ENCODE assay signal across 8 cellular contexts in the genomic region with DNA sequence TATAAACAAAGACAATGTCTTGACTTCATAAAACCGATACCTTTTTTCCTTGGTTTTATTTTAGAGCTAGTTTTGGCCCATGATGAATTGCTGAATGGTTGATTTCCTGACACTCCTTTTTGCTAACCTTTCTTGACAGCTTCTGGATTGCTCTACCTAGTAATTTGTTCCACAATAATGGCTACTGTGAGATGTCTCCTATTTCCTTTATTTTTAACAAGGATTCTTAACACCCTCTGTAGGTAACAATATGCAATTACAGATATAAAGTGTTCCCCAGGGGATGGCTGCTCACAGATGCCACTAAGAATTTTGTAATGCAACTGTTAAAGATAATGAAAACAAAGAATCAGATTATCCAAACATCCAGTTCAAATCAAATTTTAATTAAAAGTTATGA.
A peak's percentile ranks its signal among the peaks of the same experiment; 100 is the strongest.
DNase-seq lines count a peak whose midpoint lies in the region; ATAC-seq and TF ChIP-seq lines count a peak whose summit lies in the region.

No MANE protein-coding gene starts in this region.

- H3K36me3 ChIP-seq in OCI-LY7 (ENCODE audit: insufficient read depth, low read length) (no peaks in the 10 kb centered on the region), esophagus muscularis mucosa (no peaks in the 10 kb centered on the region), osteoblast (ENCODE audit: insufficient read depth, low read length) (no peaks in the 10 kb centered on the region)

- no TSS peak for BruUV-seq in OCI-LY7 (replicated peaks; lab: Mats Ljungman, UMichigan)

- H3K4me1 ChIP-seq in OCI-LY7 (ENCODE audit: insufficient read depth, low read length, poor library complexity, severe bottlenecking) (no peaks in the 10 kb centered on the region), esophagus muscularis mucosa (no peaks in the 10 kb centered on the region), osteoblast (ENCODE audit: insufficient read depth, low read length) (no peaks in the 10 kb centered on the region)

- no peaks in the 10 kb centered on the region for H4K20me1 ChIP-seq in OCI-LY7 (ENCODE audit: insufficient read depth, low read length)
- H4K20me1 ChIP-seq in osteoblast (ENCODE audit: insufficient read depth, low read length) = no peaks in the 10 kb centered on the region

- no peak overlapping the region for H3K4me2 ChIP-seq in OCI-LY7 (ENCODE audit: low read length)
- no peak overlapping the region for H3K4me2 ChIP-seq in osteoblast (ENCODE audit: insufficient read depth, low read length)

- CTCF ChIA-PET in OCI-LY7 (lab: Charles Lee; ENCODE audit: unreplicated experiment) = no interaction called here

- no peaks in the 10 kb centered on the region for H3K9me2 ChIP-seq in OCI-LY7 (ENCODE audit: insufficient read depth, low read length)

- no peaks in the 10 kb centered on the region for H3K79me2 ChIP-seq in OCI-LY7 (ENCODE audit: insufficient read depth, low read depth, low read length)
- no peaks in the 10 kb centered on the region for H3K79me2 ChIP-seq in osteoblast (ENCODE audit: insufficient read depth, low read length)

- TF ChIP-seq CTCF in OCI-LY7 (conservative IDR thresholded peaks at IDR 0.05; ENCODE audit: low read length) (peak; percentile 78), esophagus muscularis mucosa (IDR thresholded peaks at IDR 0.05) (peak; percentile 30 to 42 (median 42)), osteoblast (IDR thresholded peaks at IDR 0.05; ENCODE audit: extremely low read depth, low read depth, low read length) (peak; percentile 40), coronary artery (IDR thresholded peaks at IDR 0.05) (no peak)

- no peak for TF ChIP-seq POLR2A in esophagus muscularis mucosa (IDR thresholded peaks at IDR 0.05; ENCODE audit: low read depth)

- H3K9me3 ChIP-seq in OCI-LY7 (ENCODE audit: low read length) (no peaks in the 10 kb centered on the region), esophagus muscularis mucosa (no peaks in the 10 kb centered on the region), osteoblast (ENCODE audit: low read depth, low read length) (no peaks in the 10 kb centered on the region)

- H3K27me3 ChIP-seq in esophagus muscularis mucosa = no peaks in the 10 kb centered on the region
- peaks cover 3% of the 10 kb centered on the region for H3K27me3 ChIP-seq in osteoblast (ENCODE audit: insufficient read depth, low read length)

- H2AFZ ChIP-seq in OCI-LY7 (ENCODE audit: low read length) (peak overlapping the region; percentile 48; the same call in 1 of the 2 replicates), osteoblast (ENCODE audit: low read length) (no peak overlapping the region)

- POLR2A ChIA-PET in OCI-LY7 (lab: Charles Lee) = interaction anchor here (0.7 kb wide), 1 partner anchor 78 kb away, joined by 4 read pairs; no protein-coding TSS in a partner anchor

- no peak for TF ChIP-seq EP300 in Ishikawa (IDR thresholded peaks at IDR 0.05; ENCODE audit: borderline replicate concordance)
- TF ChIP-seq EP300 in esophagus muscularis mucosa (IDR thresholded peaks at IDR 0.05) = no peak

- intact Hi-C loops in OCI-LY7 (cut with micrococcal nuclease; ENCODE audit: unreplicated experiment) (loop anchor here (10.0 kb wide), 2 partner anchors 247 to 537 kb away; no protein-coding TSS in a partner anchor), esophagus muscularis mucosa (cut with DNase I) (no loop called here)

- no peak overlapping the region for H3K4me3 ChIP-seq in OCI-LY7 (ENCODE audit: low read depth, low read length, poor library complexity, severe bottlenecking)
- no peak overlapping the region for H3K4me3 ChIP-seq in esophagus muscularis mucosa
- no peak overlapping the region for H3K4me3 ChIP-seq in osteoblast (ENCODE audit: insufficient read depth, low read length)
- H3K4me3 ChIP-seq in coronary artery = no peak overlapping the region

- DNase-seq in AG08396 (ENCODE audit: low spot score) (peak; percentile 46), OCI-LY7 (ENCODE audit: low spot score) (peak; percentile 46), esophagus muscularis mucosa (ENCODE audit: extremely low spot score) (no peak), osteoblast (ENCODE audit: insufficient read length, low spot score, missing footprints) (peak; percentile 76), coronary artery (ENCODE audit: low spot score) (no peak)

- peak; percentile 76 for ATAC-seq in GM18498 (IDR thresholded peaks at IDR 0.05; ENCODE audit: unreplicated experiment)
- no peak for ATAC-seq in HG03045 (IDR thresholded peaks at IDR 0.05; ENCODE audit: unreplicated experiment)

- no peak overlapping the region for H3K27ac ChIP-seq in OCI-LY7 (ENCODE audit: low read depth, low read length, poor library complexity, severe bottlenecking)
- no peak overlapping the region for H3K27ac ChIP-seq in esophagus muscularis mucosa (replicated peaks in 1 of 4)
- no peak overlapping the region for H3K27ac ChIP-seq in osteoblast (ENCODE audit: low read depth, low read length)
- H3K27ac ChIP-seq in coronary artery = no peak overlapping the region

- TF ChIP-seq RAD21 in Ishikawa (IDR thresholded peaks at IDR 0.05; ENCODE audit: low read depth) = peak; percentile 64

- 74% methylated on average over 1 of the region's 1 CpG for WGBS in esophagus muscularis mucosa

TF ChIP-seq in Ishikawa, 13 proteins besides CTCF, POLR2A, EP300 and RAD21:
- TF ChIP-seq NFIC (IDR thresholded peaks at IDR 0.05) (no peak), TAF1 (IDR thresholded peaks at IDR 0.05; ENCODE audit: low read depth) (no peak), CREB1 (IDR thresholded peaks at IDR 0.05; ENCODE audit: low read depth) (no peak), EGR1 (IDR thresholded peaks at IDR 0.05) (no peak), FOXM1 (IDR thresholded peaks at IDR 0.05; ENCODE audit: borderline replicate concordance, low read depth) (no peak), TCF12 (IDR thresholded peaks at IDR 0.05; ENCODE audit: low read depth) (no peak), CEBPB (IDR thresholded peaks at IDR 0.05) (no peak), TEAD4 (IDR thresholded peaks at IDR 0.05) (no peak), YY1 (IDR thresholded peaks at IDR 0.05; ENCODE audit: low read depth) (no peak), ZBTB7A (IDR thresholded peaks at IDR 0.05; ENCODE audit: low read depth) (no peak)
- TF ChIP-seq, protein P1, sequence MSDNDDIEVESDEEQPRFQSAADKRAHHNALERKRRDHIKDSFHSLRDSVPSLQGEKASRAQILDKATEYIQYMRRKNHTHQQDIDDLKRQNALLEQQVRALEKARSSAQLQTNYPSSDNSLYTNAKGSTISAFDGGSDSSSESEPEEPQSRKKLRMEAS (IDR thresholded peaks at IDR 0.05) = no peak
- TF ChIP-seq, protein P2, sequence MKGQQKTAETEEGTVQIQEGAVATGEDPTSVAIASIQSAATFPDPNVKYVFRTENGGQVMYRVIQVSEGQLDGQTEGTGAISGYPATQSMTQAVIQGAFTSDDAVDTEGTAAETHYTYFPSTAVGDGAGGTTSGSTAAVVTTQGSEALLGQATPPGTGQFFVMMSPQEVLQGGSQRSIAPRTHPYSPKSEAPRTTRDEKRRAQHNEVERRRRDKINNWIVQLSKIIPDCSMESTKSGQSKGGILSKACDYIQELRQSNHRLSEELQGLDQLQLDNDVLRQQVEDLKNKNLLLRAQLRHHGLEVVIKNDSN (IDR thresholded peaks at IDR 0.05) = no peak
- TF ChIP-seq, protein P3, sequence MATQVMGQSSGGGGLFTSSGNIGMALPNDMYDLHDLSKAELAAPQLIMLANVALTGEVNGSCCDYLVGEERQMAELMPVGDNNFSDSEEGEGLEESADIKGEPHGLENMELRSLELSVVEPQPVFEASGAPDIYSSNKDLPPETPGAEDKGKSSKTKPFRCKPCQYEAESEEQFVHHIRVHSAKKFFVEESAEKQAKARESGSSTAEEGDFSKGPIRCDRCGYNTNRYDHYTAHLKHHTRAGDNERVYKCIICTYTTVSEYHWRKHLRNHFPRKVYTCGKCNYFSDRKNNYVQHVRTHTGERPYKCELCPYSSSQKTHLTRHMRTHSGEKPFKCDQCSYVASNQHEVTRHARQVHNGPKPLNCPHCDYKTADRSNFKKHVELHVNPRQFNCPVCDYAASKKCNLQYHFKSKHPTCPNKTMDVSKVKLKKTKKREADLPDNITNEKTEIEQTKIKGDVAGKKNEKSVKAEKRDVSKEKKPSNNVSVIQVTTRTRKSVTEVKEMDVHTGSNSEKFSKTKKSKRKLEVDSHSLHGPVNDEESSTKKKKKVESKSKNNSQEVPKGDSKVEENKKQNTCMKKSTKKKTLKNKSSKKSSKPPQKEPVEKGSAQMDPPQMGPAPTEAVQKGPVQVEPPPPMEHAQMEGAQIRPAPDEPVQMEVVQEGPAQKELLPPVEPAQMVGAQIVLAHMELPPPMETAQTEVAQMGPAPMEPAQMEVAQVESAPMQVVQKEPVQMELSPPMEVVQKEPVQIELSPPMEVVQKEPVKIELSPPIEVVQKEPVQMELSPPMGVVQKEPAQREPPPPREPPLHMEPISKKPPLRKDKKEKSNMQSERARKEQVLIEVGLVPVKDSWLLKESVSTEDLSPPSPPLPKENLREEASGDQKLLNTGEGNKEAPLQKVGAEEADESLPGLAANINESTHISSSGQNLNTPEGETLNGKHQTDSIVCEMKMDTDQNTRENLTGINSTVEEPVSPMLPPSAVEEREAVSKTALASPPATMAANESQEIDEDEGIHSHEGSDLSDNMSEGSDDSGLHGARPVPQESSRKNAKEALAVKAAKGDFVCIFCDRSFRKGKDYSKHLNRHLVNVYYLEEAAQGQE (IDR thresholded peaks at IDR 0.05; ENCODE audit: low read depth) = no peak

Comparison
In these comparisons a context has a peak if more than half of its experiments do, and no peak if none do; other contexts are left out.
1. DNase-seq: peak in AG08396 (single experiment), OCI-LY7 (single experiment) and osteoblast (single experiment); none in esophagus muscularis mucosa (single experiment) and coronary artery (single experiment).